24 cellular contexts compared by ENCODE assay signal in genomic region chr10:127168251-127168650, GRCh38. TPM values are rescaled to one million over a fixed set of nuclear protein-coding genes. Genes with fewer than 3 reads are reported as not detected.
"Had no signal": no experiment of that assay in that cellular context is flagged by ENCODE, and none has a peak within 500 bp of the region (broad histone marks: within the 10 kb centered on the region; RNA-seq: fewer than 3 reads in every experiment).

No MANE protein-coding gene starts in this region.

- H3K27me3 ChIP-seq: esophagus squamous epithelium, gastroesophageal sphincter, heart left ventricle, neural progenitor cell, pancreas, spleen, stomach, suprapubic skin, thyroid gland had no signal

- H3K27me3 Mint-ChIP-seq: dendritic cell treated with granulocyte-macrophage colony-stimulating factor and Interleukin-4, amounts not matched to agents 40 ng/mL and 50 ng/mL, for 4 days; stimulated activated memory B cell treated with anti-CD40 and anti-IgM and Interleukin-4, amounts not matched to agents 10 μg/mL and 1 μg/mL and 100 μg/mL, for 72 hours; type B pancreatic cell had no signal

- H3K9me3 ChIP-seq: esophagus squamous epithelium, gastroesophageal sphincter, heart left ventricle, pancreas, psoas muscle, spleen, stomach, suprapubic skin, thyroid gland had no signal

- H3K27ac ChIP-seq: esophagus squamous epithelium, gastroesophageal sphincter, heart left ventricle, neural progenitor cell, pancreas, psoas muscle, spleen, stomach, suprapubic skin, thyroid gland had no signal

- H3K9me3 Mint-ChIP-seq: dendritic cell treated with granulocyte-macrophage colony-stimulating factor and Interleukin-4, amounts not matched to agents 40 ng/mL and 50 ng/mL, for 4 days; effector memory CD8-positive, alpha-beta T cell; natural killer cell treated with Interleukin-12 subunit alpha and Interleukin-12 subunit beta and Interleukin-15 and Interleukin-18, amount 100 ng/mL, for 72 hours; neural progenitor cell; stimulated activated memory B cell treated with anti-CD40 and anti-IgM and Interleukin-4, amounts not matched to agents 10 μg/mL and 1 μg/mL and 100 μg/mL, for 72 hours; type B pancreatic cell had no signal

- H3K4me2 ChIP-seq: neural progenitor cell had no signal

- H3K4me1 Mint-ChIP-seq: neural progenitor cell; stimulated activated memory B cell treated with anti-CD40 and anti-IgM and Interleukin-4, amounts not matched to agents 10 μg/mL and 1 μg/mL and 100 μg/mL, for 72 hours had no signal

- H3K4me3 ChIP-seq: esophagus squamous epithelium, gastroesophageal sphincter, heart left ventricle, neural progenitor cell, pancreas, psoas muscle, spleen, stomach, suprapubic skin, thyroid gland had no signal

- H3K9ac ChIP-seq: neural progenitor cell had no signal

- DNase-seq: cerebellar nuclear complex; effector memory CD8-positive, alpha-beta T cell; esophagus squamous epithelium; foreskin fibroblast; heart left ventricle; kidney glomerular epithelial cell; pancreas; psoas muscle; spleen; stimulated activated CD4-positive, alpha-beta T cell treated with anti-CD3 and anti-CD28 coated beads, Interleukin-15, amount 100 ng/mL, for 24 hours; stimulated activated CD4-positive, alpha-beta T cell treated with anti-CD3 and anti-CD28 coated beads, Interleukin-1b, Interleukin-23, amount 100 ng/mL, for 48 hours; stimulated activated CD4-positive, alpha-beta T cell treated with anti-CD3 and anti-CD28 coated beads, Interleukin-4, amount 100 ng/mL, for 24 hours; stomach; thyroid gland had no signal

- H3K36me3 ChIP-seq: neural progenitor cell, pancreas, spleen, suprapubic skin, thyroid gland had no signal

- H3K4me1 ChIP-seq: neural progenitor cell, pancreas, psoas muscle, spleen, thyroid gland had no signal

- H3K36me3 Mint-ChIP-seq: natural killer cell treated with Interleukin-12 subunit alpha and Interleukin-12 subunit beta and Interleukin-15 and Interleukin-18, amount 100 ng/mL, for 72 hours; neural progenitor cell; stimulated activated memory B cell treated with anti-CD40 and anti-IgM and Interleukin-4, amounts not matched to agents 10 μg/mL and 1 μg/mL and 100 μg/mL, for 72 hours; type B pancreatic cell had no signal

- H2AFZ ChIP-seq: neural progenitor cell had no signal

- H3K27ac Mint-ChIP-seq: dendritic cell treated with granulocyte-macrophage colony-stimulating factor and Interleukin-4, amounts not matched to agents 40 ng/mL and 50 ng/mL, for 4 days; effector memory CD8-positive, alpha-beta T cell; natural killer cell treated with Interleukin-12 subunit alpha and Interleukin-12 subunit beta and Interleukin-15 and Interleukin-18, amount 100 ng/mL, for 72 hours; neural progenitor cell; stimulated activated memory B cell treated with anti-CD40 and anti-IgM and Interleukin-4, amounts not matched to agents 10 μg/mL and 1 μg/mL and 100 μg/mL, for 72 hours; type B pancreatic cell had no signal

- H3K4me3 Mint-ChIP-seq: dendritic cell treated with granulocyte-macrophage colony-stimulating factor and Interleukin-4, amounts not matched to agents 40 ng/mL and 50 ng/mL, for 4 days; effector memory CD8-positive, alpha-beta T cell; natural killer cell treated with Interleukin-12 subunit alpha and Interleukin-12 subunit beta and Interleukin-15 and Interleukin-18, amount 100 ng/mL, for 72 hours; neural progenitor cell; stimulated activated memory B cell treated with anti-CD40 and anti-IgM and Interleukin-4, amounts not matched to agents 10 μg/mL and 1 μg/mL and 100 μg/mL, for 72 hours; type B pancreatic cell had no signal

RNA-seq across cellular contexts. Expression of gene INSYN2A, which starts 28.1 kb away (rescaled TPM):
- total RNA-seq: liver; lung microvascular endothelial cell; natural killer cell treated with Interleukin-12 subunit alpha and Interleukin-12 subunit beta and Interleukin-15 and Interleukin-18, amount 100 ng/mL, for 72 hours; sciatic nerve had no signal
